In genomic region chr15:65184944-65185717, GRCh38 we compare ENCODE assay signal across 8 cellular contexts. TPM values are rescaled to one million over a fixed set of nuclear protein-coding genes. Genes with fewer than 3 reads are reported as not detected.
DNase-seq lines count a peak whose midpoint lies in the region; ATAC-seq and TF ChIP-seq lines count a peak whose summit lies in the region.

Gene CLPX, minus strand, starts transcription at chr15:65185342. Its CDS starts 189 bp downstream, at chr15:65185153.

- H3K36me3 ChIP-seq in spleen: peaks cover 0 to 13% (median under 1%) of the 10 kb centered on the region in 6 donors

- intact Hi-C loops in spleen (cut with DNase I; ENCODE audit: low total_unique reads): loop anchor here (5.0 kb wide), 1 partner anchor 102 kb away; the partner anchor contains the start of gene PARP16

- WGBS in spleen, 5 donors: 0 to 1% (median 0%) methylated on average over 26 to 67 of the region's 67 CpGs

- peak within 1 kb of the TSS; percentile 77 to 97 (median 95) for H3K27ac ChIP-seq in spleen

- no peaks in the 10 kb centered on the region for H3K27me3 ChIP-seq in spleen (replicated peaks in 1 of 7)

- DNase-seq in AG09319 (ENCODE audit: extremely low read depth, low read depth) (peak; percentile 87), NCI-H446 (lab: John Stamatoyannopoulos, UW) (peak; percentile 78 to 87), iris pigment epithelial cell (ENCODE audit: low read depth) (peak; percentile 90), spleen (peak; percentile 98)
- peak; percentile 78 for DNase-seq in activated CD4-positive, CD25-positive, alpha-beta regulatory T cell treated with anti-CD3 and anti-CD28 coated beads, Interleukin-2, amount 50 U/mL, for 16 hours (ENCODE audit: low read depth, low spot score)
- peak; percentile 95 for DNase-seq in central memory CD4-positive, alpha-beta T cell

- no peaks in the 10 kb centered on the region for H3K9me3 ChIP-seq in spleen

- TF ChIP-seq POLR2A in spleen (IDR thresholded peaks at IDR 0.05): peak in 1 of 3 donors; percentile 53

- TF ChIP-seq CTCF in AG09319 (IDR thresholded peaks at IDR 0.05; ENCODE audit: low read depth, low read length) (no peak), spleen (IDR thresholded peaks at IDR 0.05 in 8 of 11, conservative IDR thresholded peaks at IDR 0.05 in 3 of 11) (peak in 1 of 11 experiments; percentile 14)

- H3K4me1 ChIP-seq in spleen: peaks cover 17 to 52% (median 41%) of the 10 kb centered on the region in 6 donors

- ATAC-seq in GM19035 (IDR thresholded peaks at IDR 0.05; ENCODE audit: unreplicated experiment) (peak; percentile 77), HG03354 (IDR thresholded peaks at IDR 0.05; ENCODE audit: poor library complexity, severe bottlenecking, unreplicated experiment) (peak; percentile 79)

- H3K4me3 ChIP-seq in spleen: peak within 1 kb of the TSS; percentile 74 to 97 (median 94)

RNA-seq across cellular contexts. Expression of gene CLPX, which starts in this region (rescaled TPM):
- 10 to 100 TPM; 42.2 to 58.3 (median 52.5) TPM for total RNA-seq in spleen
- polyA plus RNA-seq in spleen: 10 to 100 TPM in 2 of 3 donors, 1 to 10 TPM in 1; 9.5 to 13.8 (median 11.5) TPM

Comparison
In these comparisons a context has a peak if more than half of its experiments do, and no peak if none do; other contexts are left out.
1. Peak in every context shown above with its lines: DNase-seq, ATAC-seq, H3K4me3 ChIP-seq and H3K27ac ChIP-seq.